ENCODE assay signal across 2 cellular contexts in the genomic region with DNA sequence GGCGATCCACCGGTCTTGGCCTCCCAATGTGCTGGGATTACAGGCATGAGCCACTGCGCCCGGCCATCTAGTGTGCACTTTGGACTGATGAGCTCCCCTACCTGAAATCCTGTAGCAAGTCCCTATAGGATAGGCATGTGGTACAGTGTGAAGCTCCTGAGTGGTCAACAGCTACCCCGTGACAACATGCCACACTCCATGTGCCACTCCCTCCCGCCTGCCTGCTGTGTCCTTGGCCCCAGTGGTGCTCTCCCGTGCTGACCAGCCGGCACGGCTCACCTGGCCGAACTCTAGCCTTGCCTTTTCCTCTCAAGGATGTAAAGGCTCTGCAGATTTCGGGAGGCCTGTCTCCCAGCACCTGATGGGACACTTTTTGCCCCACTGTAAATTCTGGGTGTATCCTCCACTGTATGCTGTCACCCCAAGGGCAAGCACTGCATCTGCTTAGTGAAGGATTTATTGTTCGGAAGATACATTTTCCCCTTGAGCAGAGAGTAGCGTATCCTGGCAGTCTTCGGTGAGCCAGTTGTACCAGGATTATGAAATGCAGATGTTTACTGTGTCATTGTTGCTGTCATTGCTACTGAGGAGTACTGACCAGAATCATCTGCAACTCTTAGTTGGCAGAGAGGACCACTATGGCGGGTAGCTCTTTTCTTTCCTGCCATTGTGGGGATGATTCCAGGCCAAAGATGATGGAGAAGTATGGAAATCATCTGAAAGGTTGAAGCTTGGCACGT.
TF ChIP-seq lines count a peak whose summit lies in the region.

No MANE protein-coding gene starts in this region.

TF ChIP-seq in SK-N-SH, 30 proteins besides CTCF, POLR2A, EP300 and RAD21 (continued from another document):
- no peak for TF ChIP-seq JUND (IDR thresholded peaks at IDR 0.05)

TF ChIP-seq in SK-N-SH treated with all-trans-retinoic acid at 6 μM for 48 hours, 23 proteins besides CTCF, POLR2A, EP300 and RAD21 (continued from another document):
- no peak for TF ChIP-seq ZFP3 (CRISPR knock-in tag; IDR thresholded peaks at IDR 0.05)
- TF ChIP-seq ZNF70 (CRISPR knock-in tag; IDR thresholded peaks at IDR 0.05) = no peak
- TF ChIP-seq PPARA (CRISPR knock-in tag; IDR thresholded peaks at IDR 0.05; ENCODE audit: borderline replicate concordance) = no peak
